9 cellular contexts compared by ENCODE assay signal in genomic region chr12:55935742-55936151, GRCh38. TPM values are rescaled to one million over a fixed set of nuclear protein-coding genes. Genes with fewer than 3 reads are reported as not detected.
DNase-seq lines count a peak whose midpoint lies in the region; ATAC-seq and TF ChIP-seq lines count a peak whose summit lies in the region.
"Had no signal": no experiment of that assay in that cellular context is flagged by ENCODE, and none has a peak within 500 bp of the region (broad histone marks: within the 10 kb centered on the region; RNA-seq: fewer than 3 reads in every experiment).

No MANE protein-coding gene starts in this region.

- H3K4me3 ChIP-seq in Peyer's patch = peak overlapping the region; percentile 3 to 29 (median 12)
- peak overlapping the region in 9 of 10 donors; percentile 6 to 45 (median 36) for H3K4me3 ChIP-seq in heart right ventricle

- peaks cover 78% of the 10 kb centered on the region for H3K4me1 Mint-ChIP-seq in activated naive CD8-positive, alpha-beta T cell treated with anti-CD3 and anti-CD28 coated beads for 36 hours

- DNase-seq in Peyer's patch (peak in 2 of 3 donors; percentile 52), heart right ventricle (peak; percentile 50 to 56), NCI-H1436 (lab: John Stamatoyannopoulos, UW) (no peak), NCI-H128 (lab: John Stamatoyannopoulos, UW; ENCODE audit: unreplicated experiment) (no peak), NCI-H1694 treated with DMSO at 0.1 percent for 48 hours (lab: John Stamatoyannopoulos, UW) (no peak)
- peak; percentile 45 for DNase-seq in activated naive CD8-positive, alpha-beta T cell treated with anti-CD3 and anti-CD28 coated beads for 36 hours
- peak; percentile 50 for DNase-seq in stimulated activated CD4-positive, alpha-beta T cell treated with anti-CD3 and anti-CD28 coated beads, Interleukin-4, amount 100 ng/mL, for 24 hours

- TF ChIP-seq CTCF in Peyer's patch (IDR thresholded peaks at IDR 0.05) = no peak
- TF ChIP-seq CTCF in heart right ventricle (IDR thresholded peaks at IDR 0.05) = peak in 2 of 9 donors; percentile 18 to 30

- H3K36me3 ChIP-seq in Peyer's patch = peaks cover 0 to 34% (median 0%) of the 10 kb centered on the region in 3 donors
- H3K36me3 ChIP-seq in heart right ventricle = peaks cover 0 to 34% (median 0%) of the 10 kb centered on the region in 9 donors

- peaks cover 72% of the 10 kb centered on the region for H3K36me3 Mint-ChIP-seq in activated naive CD8-positive, alpha-beta T cell treated with anti-CD3 and anti-CD28 coated beads for 36 hours

- H3K27ac Mint-ChIP-seq in activated naive CD8-positive, alpha-beta T cell treated with anti-CD3 and anti-CD28 coated beads for 36 hours = peak overlapping the region; percentile 99

- H3K27ac ChIP-seq in Peyer's patch (peak overlapping the region; percentile 49 to 96 (median 52)), heart right ventricle (peak overlapping the region in 8 of 10 donors; percentile 29 to 77 (median 60))

- intact Hi-C loops in heart right ventricle (cut with DNase I) = loop anchor here in 5 of 10 donors (5.0 to 10.0 kb wide), 6 partner anchors 101 to 201 kb away; partner anchors contain the start of genes DNAJC14 (in 1 of the 5), GDF11 (in 1 of the 5) and RPS26 (in 1 of the 5)

- H3K9me3 ChIP-seq in Peyer's patch (no peaks in the 10 kb centered on the region), heart right ventricle (no peaks in the 10 kb centered on the region)

- no peak for TF ChIP-seq POLR2A in Peyer's patch (IDR thresholded peaks at IDR 0.05)

- H3K27me3 ChIP-seq in Peyer's patch (no peaks in the 10 kb centered on the region), heart right ventricle (no peaks in the 10 kb centered on the region)

- peaks cover 0 to 56% (median 9%) of the 10 kb centered on the region in 4 donors for H3K4me1 ChIP-seq in Peyer's patch
- H3K4me1 ChIP-seq in heart right ventricle = peaks cover 6 to 49% (median 17%) of the 10 kb centered on the region in 9 donors

- ATAC-seq in heart right ventricle (peak in 5 of 8 donors; percentile 17 to 34 (median 26)), HG03159 (IDR thresholded peaks at IDR 0.05; ENCODE audit: unreplicated experiment) (no peak)
- ATAC-seq: SK-N-SH treated with all-trans-retinoic acid at 6 μM for 48 hours had no signal

- H3K9me3 Mint-ChIP-seq in activated naive CD8-positive, alpha-beta T cell treated with anti-CD3 and anti-CD28 coated beads for 36 hours = no peaks in the 10 kb centered on the region

- peak overlapping the region; percentile 99 for H3K4me3 Mint-ChIP-seq in activated naive CD8-positive, alpha-beta T cell treated with anti-CD3 and anti-CD28 coated beads for 36 hours

- no peaks in the 10 kb centered on the region for H3K27me3 Mint-ChIP-seq in activated naive CD8-positive, alpha-beta T cell treated with anti-CD3 and anti-CD28 coated beads for 36 hours

- WGBS in heart right ventricle, 2 donors = 36 to 40% methylated on average over 26 of the region's 26 CpGs

RNA-seq across cellular contexts. Expression of gene DGKA, which starts 4.8 kb away (rescaled TPM):
- 100 to 1,000 TPM; 181 to 447 (median 331) TPM for total RNA-seq in Peyer's patch
- total RNA-seq in activated naive CD8-positive, alpha-beta T cell treated with anti-CD3 and anti-CD28 coated beads for 36 hours = 100 to 1,000 TPM; 236 TPM
- total RNA-seq in heart right ventricle = 10 to 100 TPM in 3 of 10 donors, 1 to 10 TPM in 7; 4.6 to 15.5 (median 7.0) TPM
- 10 to 100 TPM in 1 of 2 donors, 1 to 10 TPM in 1; 6.4 to 17.3 TPM for polyA plus RNA-seq in heart right ventricle

RNA-seq across cellular contexts. Expression of gene PYM1, which starts 8.1 kb away (rescaled TPM):
- 10 to 100 TPM; 49.1 to 63.7 (median 52.4) TPM for total RNA-seq in Peyer's patch
- 10 to 100 TPM; 33.3 to 34.9 TPM for total RNA-seq in activated naive CD8-positive, alpha-beta T cell treated with anti-CD3 and anti-CD28 coated beads for 36 hours
- 10 to 100 TPM; 10.9 to 19.6 (median 16.7) TPM for total RNA-seq in heart right ventricle
- polyA plus RNA-seq in heart right ventricle = 10 to 100 TPM; 20.4 to 48.6 TPM

RNA-seq across cellular contexts. Expression of gene PMEL, which starts 30.1 kb away (rescaled TPM):
- total RNA-seq in Peyer's patch = 1 to 10 TPM; 2.5 to 10.0 (median 3.0) TPM
- total RNA-seq in activated naive CD8-positive, alpha-beta T cell treated with anti-CD3 and anti-CD28 coated beads for 36 hours = under 1 TPM; 0.25 to 0.28 TPM
- 1 to 10 TPM in 2 of 10 donors, under 1 TPM in 8; 0.26 to 1.3 (median 0.58) TPM for total RNA-seq in heart right ventricle
- under 1 TPM; 0.49 to 0.66 TPM for polyA plus RNA-seq in heart right ventricle

RNA-seq across cellular contexts. Expression of gene CDK2, which starts 30.9 kb away (rescaled TPM):
- total RNA-seq in Peyer's patch = 10 to 100 TPM in 3 of 4 donors, 1 to 10 TPM in 1; 7.7 to 55.3 (median 13.4) TPM
- total RNA-seq in activated naive CD8-positive, alpha-beta T cell treated with anti-CD3 and anti-CD28 coated beads for 36 hours = 100 to 1,000 TPM; 111 to 120 TPM
- 10 to 100 TPM in 4 of 10 donors, 1 to 10 TPM in 6; 5.1 to 15.2 (median 8.4) TPM for total RNA-seq in heart right ventricle
- polyA plus RNA-seq in heart right ventricle = 10 to 100 TPM in 1 of 2 donors, 1 to 10 TPM in 1; 6.9 to 18.4 TPM

RNA-seq across cellular contexts. Expression of gene RAB5B, which starts 38.1 kb away (rescaled TPM):
- 10 to 100 TPM; 70.7 to 96.6 (median 84.2) TPM for total RNA-seq in Peyer's patch
- 10 to 100 TPM; 24.5 to 25.3 TPM for total RNA-seq in activated naive CD8-positive, alpha-beta T cell treated with anti-CD3 and anti-CD28 coated beads for 36 hours
- total RNA-seq in heart right ventricle = 100 to 1,000 TPM; 107 to 137 (median 122) TPM
- polyA plus RNA-seq in heart right ventricle = 10 to 100 TPM; 35.3 to 62.4 TPM

Comparison
In these comparisons a context has a peak if more than half of its experiments do, and no peak if none do; other contexts are left out.
1. DNase-seq: peak in Peyer's patch (2 of 3), activated naive CD8-positive, alpha-beta T cell treated with anti-CD3 and anti-CD28 coated beads for 36 hours (single experiment), heart right ventricle (2 of 2) and stimulated activated CD4-positive, alpha-beta T cell treated with anti-CD3 and anti-CD28 coated beads, Interleukin-4, amount 100 ng/mL, for 24 hours (single experiment); none in NCI-H1436 (single experiment), NCI-H128 (single experiment) and NCI-H1694 treated with DMSO at 0.1 percent for 48 hours (single experiment).
2. RNA of gene DGKA, which starts 4.8 kb away (total RNA-seq): 181 to 447 TPM in Peyer's patch and 236 TPM in activated naive CD8-positive, alpha-beta T cell treated with anti-CD3 and anti-CD28 coated beads for 36 hours; 4.6 to 15.5 TPM in heart right ventricle; every median in the first group is over 10 times any median in the second.